In genomic region chr2:62424899-62425298, GRCh38 we compare ENCODE assay signal across 18 cellular contexts.
DNase-seq lines count a peak whose midpoint lies in the region; ATAC-seq and TF ChIP-seq lines count a peak whose summit lies in the region.
"Had no signal": no experiment of that assay in that cellular context is flagged by ENCODE, and none has a peak within 500 bp of the region (broad histone marks: within the 10 kb centered on the region; RNA-seq: fewer than 3 reads in every experiment).

No MANE protein-coding gene starts in this region.

- POLR2A ChIA-PET in RWPE1 (lab: Yijun Ruan, JAX; ENCODE audit: low non-redundant PET): no interaction called here

- ATAC-seq in GM21825 (IDR thresholded peaks at IDR 0.05; ENCODE audit: unreplicated experiment): no peak
- ATAC-seq in HG02571 (IDR thresholded peaks at IDR 0.05; ENCODE audit: unreplicated experiment): no peak
- ATAC-seq: activated CD4-positive, alpha-beta T cell treated with anti-CD3 and anti-CD28 coated beads for 36 hours had no signal

- CTCF ChIA-PET in RWPE1 (lab: Yijun Ruan, JAX): interaction anchor here (0.6 to 0.7 kb wide), 2 partner anchors 553 to 1451 kb away, joined by 3 to 5 read pairs; no protein-coding TSS in a partner anchor

- intact Hi-C loops in posterior vena cava (cut with DNase I): no loop called here

- no peak overlapping the region for H3K4me3 ChIP-seq in epithelial cell of esophagus (ENCODE audit: low read length)

- DNase-seq in RWPE1 (ENCODE audit: low spot score) (peak; percentile 38), epithelial cell of esophagus (ENCODE audit: low read depth) (peak; percentile 88), posterior vena cava (ENCODE audit: low spot score) (peak; percentile 65), SW 1271 (lab: John Stamatoyannopoulos, UW) (no peak)
- no peak for DNase-seq in activated CD4-positive, alpha-beta T cell treated with anti-CD3 and anti-CD28 coated beads, Interleukin-2, amount 50 U/mL, for 48 hours
- DNase-seq: activated CD4-positive, alpha-beta T cell treated with anti-CD3 and anti-CD28 coated beads for 36 hours; activated gamma-delta T cell; activated naive CD8-positive, alpha-beta T cell treated with anti-CD3 and anti-CD28 coated beads, Interleukin-2, amount 10 ng/mL, durations not matched to agents 7 days and 5 days; activated T-cell treated with anti-CD3 and anti-CD28 coated beads, Interleukin-2, amount 50 U/mL, for 1 hour; BE2C; cerebellar nuclear complex; MV-4-11; NCI-H146; SK-N-SH; stimulated activated naive CD4-positive, alpha-beta T cell treated with Interleukin-2 at 50 U/mL for 16 hours had no signal

- peak overlapping the region; percentile 66 for H3K27ac ChIP-seq in 22Rv1
- peak overlapping the region; percentile 73 for H3K27ac ChIP-seq in RWPE1

- TF ChIP-seq CTCF in 22Rv1 (IDR thresholded peaks at IDR 0.05): peak; percentile 25
- no peak for TF ChIP-seq CTCF in RWPE1 (conservative IDR thresholded peaks at IDR 0.05; ENCODE audit: low read depth)
- TF ChIP-seq CTCF in epithelial cell of esophagus (IDR thresholded peaks at IDR 0.05; ENCODE audit: insufficient read depth, low read depth, low read length, missing control alignments): peak; percentile 10

Comparison
In these comparisons a context has a peak if more than half of its experiments do, and no peak if none do; other contexts are left out.
1. DNase-seq: peak in RWPE1 (single experiment), epithelial cell of esophagus (single experiment) and posterior vena cava (single experiment); none in SW 1271 (0 of 2) and activated CD4-positive, alpha-beta T cell treated with anti-CD3 and anti-CD28 coated beads, Interleukin-2, amount 50 U/mL, for 48 hours (0 of 2).